In the genomic region with DNA sequence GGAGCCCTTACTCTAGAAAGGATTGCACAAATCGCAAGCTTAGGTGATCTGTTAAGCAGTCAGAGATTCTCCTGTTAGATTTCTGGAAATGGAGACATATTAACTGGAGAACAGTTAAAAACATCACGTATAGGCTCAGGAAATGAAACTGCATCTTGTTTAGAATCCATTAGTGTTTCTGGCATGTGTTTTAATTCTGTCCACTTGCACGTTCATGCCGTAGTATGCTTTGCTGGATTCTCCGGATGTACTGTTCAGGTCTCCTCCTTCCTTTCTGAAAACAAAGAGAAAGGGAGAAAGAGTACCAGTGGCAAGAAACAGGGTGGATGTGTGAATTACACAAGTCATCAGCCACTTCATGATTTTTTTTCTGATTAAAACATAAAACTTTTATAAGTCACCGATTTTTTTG, we compare ENCODE assay signal across 8 cellular contexts. TPM values are rescaled to one million over a fixed set of nuclear protein-coding genes. Genes with fewer than 3 reads are reported as not detected.
DNase-seq lines count a peak whose midpoint lies in the region; ATAC-seq and TF ChIP-seq lines count a peak whose summit lies in the region.

No MANE protein-coding gene starts in this region.

- TF ChIP-seq EP300 in neural cell (conservative IDR thresholded peaks at IDR 0.05; ENCODE audit: poor library complexity, severe bottlenecking): no peak

- TF ChIP-seq RAD21 in neural cell (conservative IDR thresholded peaks at IDR 0.05): no peak

- H2AFZ ChIP-seq in OCI-LY1 (ENCODE audit: low read length): no peak overlapping the region
- H2AFZ ChIP-seq in neural cell (ENCODE audit: low read depth, low read length): no peak overlapping the region

- no peaks in the 10 kb centered on the region for H3K9me2 ChIP-seq in OCI-LY1 (ENCODE audit: low read depth, low read length)
- no peaks in the 10 kb centered on the region for H3K9me2 ChIP-seq in neural cell (ENCODE audit: insufficient read depth, low read length)

- no peak overlapping the region for H3K4me3 ChIP-seq in OCI-LY1 (ENCODE audit: low read depth, low read length, poor library complexity, severe bottlenecking)
- peak overlapping the region; percentile 73 for H3K4me3 ChIP-seq in effector memory CD4-positive, alpha-beta T cell (ENCODE audit: insufficient read depth, low read depth, low read length, poor library complexity, severe bottlenecking)
- H3K4me3 ChIP-seq in neural cell (ENCODE audit: low read length): peak overlapping the region; percentile 90

- H3K36me3 ChIP-seq in OCI-LY1 (ENCODE audit: insufficient read depth, low read length): no peaks in the 10 kb centered on the region
- H3K36me3 ChIP-seq in effector memory CD4-positive, alpha-beta T cell (ENCODE audit: control insufficient read depth, insufficient read depth, low read length): no peaks in the 10 kb centered on the region
- no peaks in the 10 kb centered on the region for H3K36me3 ChIP-seq in neural cell (ENCODE audit: insufficient read depth, low read length)

- H3K9me3 ChIP-seq in OCI-LY1 (ENCODE audit: low read length) (no peaks in the 10 kb centered on the region), neural cell (ENCODE audit: low read length) (no peaks in the 10 kb centered on the region)
- no peaks in the 10 kb centered on the region for H3K9me3 ChIP-seq in effector memory CD4-positive, alpha-beta T cell (ENCODE audit: control insufficient read depth, low read length)

- peak; percentile 45 for DNase-seq in NCI-H2107 treated with DMSO at 0.1 percent for 48 hours (lab: John Stamatoyannopoulos, UW; ENCODE audit: unreplicated experiment)
- DNase-seq in NCI-H2107 (lab: John Stamatoyannopoulos, UW): no peak
- no peak for DNase-seq in effector memory CD4-positive, alpha-beta T cell
- DNase-seq in activated effector memory CD4-positive, alpha-beta T cell treated with anti-CD3 and anti-CD28 coated beads, Interleukin-2, amount 50 U/mL, for 16 hours: no peak
- no peak for DNase-seq in RPMI8226

- H3K27me3 ChIP-seq in OCI-LY1 (ENCODE audit: insufficient read depth, low read length) (no peaks in the 10 kb centered on the region), neural cell (ENCODE audit: insufficient read depth, low read depth, low read length) (no peaks in the 10 kb centered on the region)
- peaks cover 5% of the 10 kb centered on the region for H3K27me3 ChIP-seq in effector memory CD4-positive, alpha-beta T cell (replicated peaks; ENCODE audit: control insufficient read depth, insufficient read depth, low read length, poor library complexity, severe bottlenecking)

- H3F3A ChIP-seq in OCI-LY1 (ENCODE audit: insufficient read depth, low read length) (no peaks in the 10 kb centered on the region), neural cell (ENCODE audit: insufficient read depth, low read length, poor library complexity, severe bottlenecking) (peaks cover 9% of the 10 kb centered on the region)

- no peaks in the 10 kb centered on the region for H3K79me2 ChIP-seq in OCI-LY1 (ENCODE audit: insufficient read depth, low read length)
- peaks cover 33% of the 10 kb centered on the region for H3K79me2 ChIP-seq in neural cell (replicated peaks; ENCODE audit: insufficient read depth, low read length)

- ATAC-seq in GM21360 (IDR thresholded peaks at IDR 0.05; ENCODE audit: unreplicated experiment): no peak

- H3K27ac ChIP-seq in OCI-LY1 (ENCODE audit: low read depth, low read length, poor library complexity, severe bottlenecking) (no peak overlapping the region), neural cell (ENCODE audit: low read length) (peak overlapping the region; percentile 73)
- peak overlapping the region; percentile 27 for H3K27ac ChIP-seq in effector memory CD4-positive, alpha-beta T cell (ENCODE audit: insufficient read depth, low read length, poor library complexity, severe bottlenecking)

- H3K9ac ChIP-seq in OCI-LY1 (ENCODE audit: low read length) (no peak overlapping the region), neural cell (ENCODE audit: low read length) (peak overlapping the region; percentile 78)

- H3K4me2 ChIP-seq in OCI-LY1 (ENCODE audit: low read length) (peak overlapping the region; percentile 36; the same call in 1 of the 2 replicates), neural cell (ENCODE audit: low read length) (peak overlapping the region; percentile 87)

- H4K20me1 ChIP-seq in OCI-LY1 (ENCODE audit: insufficient read depth, low read length) (no peaks in the 10 kb centered on the region), neural cell (ENCODE audit: insufficient read depth) (peaks cover 17% of the 10 kb centered on the region)

- TF ChIP-seq CTCF in OCI-LY1 (IDR thresholded peaks at IDR 0.05; ENCODE audit: low read length) (no peak), neural cell (IDR thresholded peaks at IDR 0.05; ENCODE audit: poor library complexity, severe bottlenecking) (no peak)

- H3K4me1 ChIP-seq in OCI-LY1 (ENCODE audit: insufficient read depth, low read length, severe bottlenecking): peaks cover 37% of the 10 kb centered on the region
- peaks cover 32% of the 10 kb centered on the region for H3K4me1 ChIP-seq in effector memory CD4-positive, alpha-beta T cell (ENCODE audit: control insufficient read depth, insufficient read depth, low read length, poor library complexity, severe bottlenecking)

TF ChIP-seq in neural cell, 6 proteins besides CTCF, POLR2A, EP300 and RAD21:
- no peak for TF ChIP-seq EZH2 (IDR thresholded peaks at IDR 0.05; ENCODE audit: borderline replicate concordance, insufficient read depth, low read length, poor library complexity, severe bottlenecking)

RNA-seq across cellular contexts. Expression of gene RGMB, which starts 2.5 kb away (rescaled TPM):
- 58.4 and 61.7 TPM in 2 replicates for polyA plus RNA-seq in neural cell
- polyA minus RNA-seq in neural cell: 110 and 121 TPM in 2 replicates
